ENCODE assay signal across 9 cellular contexts in the genomic region with DNA sequence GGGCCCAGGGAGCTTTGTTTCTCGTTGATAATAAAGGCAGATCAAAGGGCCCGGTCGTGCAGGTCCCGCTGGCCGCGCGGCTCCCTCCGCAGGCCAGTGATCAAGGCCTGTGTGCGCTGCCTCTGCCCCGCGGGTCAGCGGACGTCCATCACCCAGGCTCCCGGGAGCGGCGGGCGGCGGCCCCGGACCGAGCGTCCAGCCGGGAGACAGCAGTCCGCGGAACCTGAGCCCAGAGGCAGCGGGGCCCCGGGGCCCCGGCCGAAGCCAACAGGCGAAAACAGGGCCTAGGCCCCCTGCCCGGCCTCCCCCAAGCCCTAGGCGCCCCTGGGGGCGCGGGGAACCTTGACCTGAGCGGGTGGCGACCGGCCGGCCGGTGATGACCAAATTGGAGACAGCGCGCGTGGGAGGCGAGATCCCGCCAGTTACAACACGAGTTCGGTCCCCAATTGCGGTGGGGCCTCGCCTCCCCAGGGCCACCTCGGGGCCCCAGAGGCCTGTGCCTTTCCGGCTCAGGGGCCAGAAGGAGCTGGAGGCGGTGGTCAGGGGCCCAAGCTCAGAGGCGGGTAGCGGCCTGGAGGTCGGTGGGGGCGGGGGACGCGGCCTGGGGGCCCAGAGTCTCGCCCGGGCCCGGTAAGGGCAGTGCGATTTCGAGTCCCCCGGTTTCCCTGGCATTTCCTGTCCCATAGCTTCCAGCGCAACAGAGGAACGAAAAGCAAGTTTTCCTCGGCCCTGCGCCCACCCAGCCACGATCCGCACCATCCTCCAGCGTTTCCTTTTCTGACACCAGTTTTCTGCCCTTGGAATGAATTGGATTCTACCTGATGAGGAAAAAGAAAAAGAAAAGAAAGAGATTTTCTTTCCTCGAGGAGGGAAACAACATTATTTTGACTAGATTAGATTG. TPM values are rescaled to one million over a fixed set of nuclear protein-coding genes. Genes with fewer than 3 reads are reported as not detected.
DNase-seq lines count a peak whose midpoint lies in the region; ATAC-seq, FAIRE-seq and TF ChIP-seq lines count a peak whose summit lies in the region.
"Had no signal": no experiment of that assay in that cellular context is flagged by ENCODE, and none has a peak within 500 bp of the region (broad histone marks: within the 10 kb centered on the region; RNA-seq: fewer than 3 reads in every experiment).

No MANE protein-coding gene starts in this region.

- H2AFZ ChIP-seq in keratinocyte (ENCODE audit: control insufficient read depth, low read length), result no peak overlapping the region

- peaks cover 86% of the 10 kb centered on the region for H3K27me3 ChIP-seq in keratinocyte (ENCODE audit: control insufficient read depth, extremely low read depth, insufficient read depth, low read length)

- H4K20me1 ChIP-seq in keratinocyte (ENCODE audit: control insufficient read depth, extremely low read depth, insufficient read depth, low read length), result peaks cover 4% of the 10 kb centered on the region

- H3K4me3 ChIP-seq in A549, result peak overlapping the region; percentile 64
- no peak overlapping the region for H3K4me3 ChIP-seq in keratinocyte (ENCODE audit: control insufficient read depth in 2 of 3, extremely low read depth in 1 of 3, insufficient read depth in 2 of 3, low read depth in 1 of 3, low read length in 3 of 3)

- H3K4me1 Mint-ChIP-seq in activated B cell treated with CpG ODN at 0.5 μM for 24 hours, result peaks cover 39% of the 10 kb centered on the region

- peak overlapping the region; percentile 97 for H3K4me2 ChIP-seq in A549
- peak overlapping the region; percentile 27 for H3K4me2 ChIP-seq in keratinocyte (ENCODE audit: control insufficient read depth, extremely low read depth, insufficient read depth, low read depth, low read length)

- POLR2A ChIA-PET in A549 (lab: Yijun Ruan, JAX), result interaction anchor here (0.7 to 2.2 kb wide), 6 partner anchors 9 to 377 kb away, joined by 3 to 8 read pairs (median 4); a partner anchor contains a TSS
- POLR2A ChIA-PET in activated B cell treated with CpG ODN at 0.5 μM for 24 hours (lab: Charles Lee), result interaction anchor here (0.9 kb wide), 1 partner anchor 11 kb away, joined by 3 read pairs; no protein-coding TSS in a partner anchor

- H3K9me3 ChIP-seq in A549, result no peaks in the 10 kb centered on the region
- H3K9me3 ChIP-seq in ES-I3 (ENCODE audit: control insufficient read depth, insufficient read depth, low read length), result no peaks in the 10 kb centered on the region
- no peaks in the 10 kb centered on the region for H3K9me3 ChIP-seq in keratinocyte (ENCODE audit: control insufficient read depth, low read depth, low read length)

- H3K9me1 ChIP-seq in keratinocyte (ENCODE audit: control insufficient read depth, extremely low read depth, insufficient read depth, low read length), result no peaks in the 10 kb centered on the region

- peaks cover 47% of the 10 kb centered on the region for H3K27me3 Mint-ChIP-seq in activated B cell treated with CpG ODN at 0.5 μM for 24 hours

- H3K79me2 ChIP-seq in keratinocyte (ENCODE audit: control insufficient read depth, insufficient read depth, low read length), result no peaks in the 10 kb centered on the region

- peak; percentile 12; the same call in 1 of the 2 replicates for TF ChIP-seq POLR2A in A549 (IDR thresholded peaks at IDR 0.05; ENCODE audit: low read length)

- dilution Hi-C loops in keratinocyte (cut with MboI; ENCODE audit: extremely low pct_ligation_motif_present, low sequenced_read_pairs), result no loop called here

- no peak for TF ChIP-seq EP300 in A549 (IDR thresholded peaks at IDR 0.05)

- H3K9ac ChIP-seq in ES-I3 (ENCODE audit: low read depth, low read length) (peak overlapping the region; percentile 55; the same call in 1 of the 2 replicates), keratinocyte (ENCODE audit: control insufficient read depth, extremely low read depth, insufficient read depth, low read length) (no peak overlapping the region)

- ATAC-seq in A549, result peak; percentile 20 to 58
- ATAC-seq in activated B cell treated with CpG ODN at 0.5 μM for 24 hours (ENCODE audit: low read depth), result no peak
- ATAC-seq in HG02973 (IDR thresholded peaks at IDR 0.05; ENCODE audit: unreplicated experiment), result no peak
- no peak for ATAC-seq in left colon

- H3K36me3 Mint-ChIP-seq in activated B cell treated with CpG ODN at 0.5 μM for 24 hours (ENCODE audit: low read depth), result peaks cover 2% of the 10 kb centered on the region

- intact Hi-C loops in activated B cell treated with CpG ODN at 0.5 μM for 24 hours (cut with micrococcal nuclease) (loop anchor here (1.0 to 10.0 kb wide), 12 partner anchors 11 to 1786 kb away; a partner anchor contains a TSS), left colon (cut with DNase I, micrococcal nuclease) (loop anchor here in 1 of 2 donors (10.0 kb wide), 1 partner anchor 936 kb away; no protein-coding TSS in a partner anchor)

- no peaks in the 10 kb centered on the region for H3K9me3 Mint-ChIP-seq in activated B cell treated with CpG ODN at 0.5 μM for 24 hours

- peaks cover 16% of the 10 kb centered on the region; the same call in 2 of the 3 replicates for H3K4me1 ChIP-seq in A549
- peaks cover 12% of the 10 kb centered on the region; the same call in 1 of the 2 replicates for H3K4me1 ChIP-seq in ES-I3 (ENCODE audit: insufficient read depth, low read length)
- peaks cover 27% of the 10 kb centered on the region for H3K4me1 ChIP-seq in keratinocyte (ENCODE audit: control insufficient read depth, extremely low read depth, insufficient read depth, low read length)

- H3K27ac ChIP-seq in A549 (peak overlapping the region; percentile 95 to 97), keratinocyte (ENCODE audit: control insufficient read depth, insufficient read depth, low read length) (no peak overlapping the region)

- TF ChIP-seq CTCF in A549 (IDR thresholded peaks at IDR 0.05) (no peak), activated B cell treated with CpG ODN at 0.5 μM for 24 hours (IDR thresholded peaks at IDR 0.05) (no peak), keratinocyte (optimal IDR thresholded peaks at IDR 0.05 in 1 of 3, IDR thresholded peaks at IDR 0.05 in 1 of 3, conservative IDR thresholded peaks at IDR 0.05 in 1 of 3; ENCODE audit: extremely low read depth in 1 of 3, insufficient read depth in 2 of 3, low read length in 3 of 3) (no peak)

- no peak for TF ChIP-seq RAD21 in A549 (conservative IDR thresholded peaks at IDR 0.05 in 1 of 2, IDR thresholded peaks at IDR 0.05 in 1 of 2)

- peak in 1 of 2 experiments; percentile 68 for DNase-seq in A549 (ENCODE audit: low read depth in 1 of 2, low spot score in 1 of 2)
- no peak for DNase-seq in activated B cell treated with CpG ODN at 0.5 μM for 24 hours
- no peak for DNase-seq in keratinocyte (ENCODE audit: low read depth, low spot score)
- no peak for DNase-seq in SKM-1 treated with dmso at 0.1 percent for 144 hours (lab: John Stamatoyannopoulos, UW; ENCODE audit: unreplicated experiment)
- no peak for DNase-seq in activated CD8-positive, alpha-beta memory T cell treated with anti-CD3 and anti-CD28 coated beads for 24 hours
- DNase-seq in left colon, result no peak

- peak overlapping the region; percentile 81 for H3K27ac Mint-ChIP-seq in activated B cell treated with CpG ODN at 0.5 μM for 24 hours

- FAIRE-seq in A549 (lab: Jason Lieb, UNC) (no peak), keratinocyte (lab: Jason Lieb, UNC) (no peak)

- no peaks in the 10 kb centered on the region for H3K36me3 ChIP-seq in ES-I3 (ENCODE audit: insufficient read depth, low read length)
- H3K36me3 ChIP-seq in keratinocyte (ENCODE audit: control insufficient read depth in 2 of 2, extremely low read depth in 1 of 2, insufficient read depth in 2 of 2, low read length in 2 of 2), result no peaks in the 10 kb centered on the region

- no peak overlapping the region for H3K4me3 Mint-ChIP-seq in activated B cell treated with CpG ODN at 0.5 μM for 24 hours

- 2% methylated on average over 42 of the region's 70 CpGs for WGBS in A549 (ENCODE audit: missing lambda C conversion rate)

- CTCF ChIA-PET in A549 (lab: Yijun Ruan, JAX), result interaction anchor here (0.5 to 2.4 kb wide), 32 partner anchors 9 to 954 kb away, joined by 3 to 26 read pairs (median 4); a partner anchor contains a TSS
- CTCF ChIA-PET in activated B cell treated with CpG ODN at 0.5 μM for 24 hours (lab: Charles Lee), result interaction anchor here (0.9 to 4.2 kb wide), 16 partner anchors 9 to 1313 kb away, joined by 3 to 109 read pairs (median 4); a partner anchor contains a TSS

TF ChIP-seq in A549, 52 proteins besides CTCF, POLR2A, EP300 and RAD21 (continues in another document):
- peak; percentile 32; the same call in 1 of the 2 replicates for TF ChIP-seq PHF8 (IDR thresholded peaks at IDR 0.05; ENCODE audit: borderline replicate concordance, low read depth)
- TF ChIP-seq CHD4 (IDR thresholded peaks at IDR 0.05; ENCODE audit: borderline replicate concordance), result no peak

RNA-seq across cellular contexts. Expression of a gene that starts 5.9 kb away (rescaled TPM):
- polyA plus RNA-seq in A549 (2011; rRNA removed), result 2.5 and 3.8 TPM in 2 replicates
- polyA plus RNA-seq in A549 (2012; cell fraction: cytosol; rRNA removed), result 2.8 and 4.0 TPM in 2 replicates
- 2.9 and 7.2 TPM in 2 replicates for polyA plus RNA-seq in A549 (2012; cell fraction: nucleus; rRNA removed)
- 2.5 to 3.3 TPM (median 3.2 TPM) in 3 replicates for polyA plus RNA-seq in A549 (2017; fragmentation: RNase III; extraction: RNeasy Plus Mini Kit Qiagen cat#74134 plus additional on column Dnase treatment)
- 1.3 and 1.6 TPM in 2 replicates for polyA minus RNA-seq in A549 (2011; rRNA and poly(A)+ RNA removed)
- not detected in 2 replicates for total RNA-seq in activated B cell treated with CpG ODN at 0.5 μM for 24 hours
- not detected in 3 replicates for polyA plus RNA-seq in keratinocyte
- not detected for polyA plus RNA-seq in keratinocyte (2011; ENCODE audit: low read depth)
- polyA plus RNA-seq in keratinocyte (2011; cell fraction: cytosol; rRNA removed), result not detected in 2 replicates
- not detected in 2 replicates for polyA plus RNA-seq in keratinocyte (2011; cell fraction: nucleus; rRNA removed)
- not detected in 2 replicates for polyA plus RNA-seq in keratinocyte (2012; ENCODE audit: low replicate concordance)
- not detected in 3 replicates for polyA minus RNA-seq in keratinocyte
- polyA minus RNA-seq in keratinocyte (2011; cell fraction: cytosol; rRNA and poly(A)+ RNA removed), result not detected
- not detected in 2 replicates for polyA minus RNA-seq in keratinocyte (2011; cell fraction: nucleus; rRNA and poly(A)+ RNA removed)
- not detected for total RNA-seq in left colon
- total RNA-seq: activated CD8-positive, alpha-beta memory T cell treated with anti-CD3 and anti-CD28 coated beads for 36 hours had no signal

RNA-seq across cellular contexts. Expression of a gene that starts 54.9 kb away (rescaled TPM):
- 17.7 and 28.5 TPM in 2 replicates for polyA plus RNA-seq in A549 (2011; rRNA removed)
- polyA plus RNA-seq in A549 (2012; cell fraction: cytosol; rRNA removed), result 6.3 and 6.8 TPM in 2 replicates
- 3.5 and 6.0 TPM in 2 replicates for polyA plus RNA-seq in A549 (2012; cell fraction: nucleus; rRNA removed)
- 24.0 to 25.5 TPM (median 24.4 TPM) in 3 replicates for polyA plus RNA-seq in A549 (2017; fragmentation: RNase III; extraction: RNeasy Plus Mini Kit Qiagen cat#74134 plus additional on column Dnase treatment)
- 5.3 and 6.0 TPM in 2 replicates for polyA minus RNA-seq in A549 (2011; rRNA and poly(A)+ RNA removed)
- total RNA-seq in activated B cell treated with CpG ODN at 0.5 μM for 24 hours, result 14.3 and 19.4 TPM in 2 replicates
- 12.8 to 18.6 TPM (median 13.9 TPM) in 3 replicates for polyA plus RNA-seq in keratinocyte
- 20.1 TPM for polyA plus RNA-seq in keratinocyte (2011; ENCODE audit: low read depth)
- 14.7 and 23.7 TPM in 2 replicates for polyA plus RNA-seq in keratinocyte (2011; cell fraction: cytosol; rRNA removed)
- 12.7 and 16.9 TPM in 2 replicates for polyA plus RNA-seq in keratinocyte (2011; cell fraction: nucleus; rRNA removed)
- 14.2 and 14.8 TPM in 2 replicates for polyA plus RNA-seq in keratinocyte (2012; ENCODE audit: low replicate concordance)
- polyA minus RNA-seq in keratinocyte, result 1.9 to 8.4 TPM (median 7.0 TPM) in 3 replicates
- polyA minus RNA-seq in keratinocyte (2011; cell fraction: cytosol; rRNA and poly(A)+ RNA removed), result 7.3 TPM
- 6.2 and 11.9 TPM in 2 replicates for polyA minus RNA-seq in keratinocyte (2011; cell fraction: nucleus; rRNA and poly(A)+ RNA removed)
- total RNA-seq in left colon, result 10 to 100 TPM; 25.7 to 26.7 TPM

Comparison
In these comparisons a context has a peak if more than half of its experiments do, and no peak if none do; other contexts are left out.
1. ATAC-seq: peak in A549 (2 of 2); none in activated B cell treated with CpG ODN at 0.5 μM for 24 hours (single experiment), HG02973 (single experiment) and left colon (single experiment).